ENCODE assay signal across 10 cellular contexts in the genomic region with DNA sequence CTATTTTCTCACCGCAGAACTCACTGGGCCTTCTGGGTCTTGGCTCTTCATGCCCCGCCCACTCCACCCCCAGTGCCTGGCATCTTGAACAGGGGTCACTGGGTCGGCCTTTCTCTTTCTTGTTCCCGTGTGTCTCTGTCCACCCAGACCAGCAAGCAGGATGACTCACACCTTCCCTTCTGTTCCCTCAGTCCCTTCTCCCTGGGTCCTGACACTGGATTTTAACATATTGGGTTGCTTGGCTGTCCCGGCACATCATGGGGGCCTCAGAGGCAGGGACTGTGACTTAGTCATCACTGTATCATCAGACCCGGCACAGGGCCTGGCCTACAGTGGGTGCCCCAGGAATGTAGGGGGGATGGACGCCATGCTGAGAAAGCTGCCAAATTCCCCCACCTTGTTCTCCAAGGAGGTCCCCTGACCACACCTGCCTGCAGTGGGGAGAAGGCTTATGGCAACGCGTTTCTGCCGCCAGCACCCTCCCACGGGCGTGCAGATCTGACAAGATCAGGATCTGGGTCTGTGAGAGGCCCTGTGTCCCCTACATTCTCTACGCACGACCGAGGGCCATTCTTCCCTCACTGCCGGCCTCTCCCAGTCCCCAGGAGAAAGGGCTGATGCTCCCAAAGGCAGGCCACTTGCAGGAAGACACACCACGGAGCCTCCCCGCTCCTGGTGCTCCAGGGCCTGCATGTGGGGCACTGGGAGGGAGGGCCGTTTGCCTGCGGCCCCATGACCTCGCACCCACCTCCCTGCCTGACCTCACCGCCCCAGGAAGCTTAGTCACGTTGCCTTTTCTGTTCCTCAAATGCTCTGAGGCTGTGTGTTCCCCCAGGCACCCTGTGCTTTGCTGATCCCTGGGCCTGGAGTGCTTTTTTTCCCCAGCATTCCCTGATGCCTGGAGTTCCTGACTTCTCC.
A peak's percentile ranks its signal among the peaks of the same experiment; 100 is the strongest.
DNase-seq lines count a peak whose midpoint lies in the region; ATAC-seq, FAIRE-seq and TF ChIP-seq lines count a peak whose summit lies in the region.
"Had no signal": no experiment of that assay in that cellular context is flagged by ENCODE, and none has a peak within 500 bp of the region (broad histone marks: within the 10 kb centered on the region; RNA-seq: fewer than 3 reads in every experiment).

No MANE protein-coding gene starts in this region.

- no peaks in the 10 kb centered on the region for H4K20me1 ChIP-seq in GM12878 (ENCODE audit: control insufficient read depth, insufficient read depth)

- DNase-seq in AG08396 (ENCODE audit: low spot score), result peak; percentile 84
- DNase-seq in GM12878 (ENCODE audit: low read depth, low spot score), result no peak
- DNase-seq in islet precursor cell, result peak; percentile 95
- DNase-seq in NCI-H1694 (lab: John Stamatoyannopoulos, UW), result no peak
- no peak for DNase-seq in T-helper 1 cell
- DNase-seq: activated CD4-positive, alpha-beta T cell treated with anti-CD3 and anti-CD28 coated beads, Interleukin-2, amount 10 ng/mL, durations not matched to agents 7 days and 5 days; CD4-positive, CD25-positive, alpha-beta regulatory T cell had no signal

- in situ Hi-C loops in GM12878 (cut with MboI), result no loop called here

- TF ChIP-seq EP300 in GM12878 (IDR thresholded peaks at IDR 0.05; ENCODE audit: borderline replicate concordance in 1 of 2, control insufficient read depth in 1 of 2, low read depth in 2 of 2, low read length in 2 of 2), result no peak

- no peaks in the 10 kb centered on the region for H3K36me3 ChIP-seq in HUES64 (ENCODE audit: insufficient read depth, low read length)
- no peaks in the 10 kb centered on the region for H3K36me3 ChIP-seq in GM12878 (ENCODE audit: control insufficient read depth in 2 of 2, insufficient read depth in 2 of 2, low read length in 1 of 2)

- H2AFZ ChIP-seq in GM12878 (ENCODE audit: control insufficient read depth, low read depth, low read length), result no peak overlapping the region; the same call in 1 of the 2 replicates

- no peak for FAIRE-seq in GM12878 (lab: Jason Lieb, UNC)

- CTCF ChIA-PET in GM12878 (lab: Yijun Ruan, JAX), result no interaction called here

- POLR2A ChIA-PET in GM12878 (lab: Charles Lee), result no interaction called here

- RAD21 ChIA-PET in GM12878 (lab: Charles Lee; ENCODE audit: unreplicated experiment), result no interaction called here

- intact Hi-C loops in GM12878 (cut with micrococcal nuclease; ENCODE audit: unreplicated experiment), result no loop called here

- H3K27me3 ChIP-seq in HUES64 (ENCODE audit: insufficient read depth, low read length), result no peaks in the 10 kb centered on the region
- H3K27me3 ChIP-seq in GM12878 (replicated peaks in 1 of 2; ENCODE audit: control insufficient read depth in 2 of 2, insufficient read depth in 2 of 2, low read length in 1 of 2), result no peaks in the 10 kb centered on the region

- no peak for TF ChIP-seq CTCF in GM12878 (IDR thresholded peaks at IDR 0.05 in 2 of 3, conservative IDR thresholded peaks at IDR 0.05 in 1 of 3; ENCODE audit: control insufficient read depth in 2 of 3, extremely low read depth in 1 of 3, insufficient read depth in 1 of 3, low read depth in 3 of 3, low read length in 3 of 3)

- H3K79me2 ChIP-seq in GM12878 (ENCODE audit: control insufficient read depth, insufficient read depth, low read length), result no peaks in the 10 kb centered on the region

- no peak for TF ChIP-seq POLR2A in GM12878 (IDR thresholded peaks at IDR 0.05; ENCODE audit: low read depth, low read length)

- peak overlapping the region; percentile 40; the same call in 1 of the 2 replicates for H3K27ac ChIP-seq in HUES64 (ENCODE audit: low read depth, low read length)
- H3K27ac ChIP-seq in GM12878 (ENCODE audit: control insufficient read depth, insufficient read depth), result no peak overlapping the region

- SMC1A ChIA-PET in GM12878 (lab: Charles Lee; ENCODE audit: uncharacterized antibody, unreplicated experiment), result interaction anchor here (1.1 kb wide), 1 partner anchor 30 kb away, joined by 3 read pairs; no protein-coding TSS in a partner anchor

- 66% methylated on average over 23 of the region's 23 CpGs for WGBS in HUES64
- WGBS in GM12878 (ENCODE audit: insufficient coverage, insufficient replicate concordance, low lambda C conversion rate, missing lambda C conversion rate), result 33% methylated on average over 23 of the region's 23 CpGs

- no peak for ATAC-seq in GM12878
- no peak for ATAC-seq in GM21723 (IDR thresholded peaks at IDR 0.05; ENCODE audit: unreplicated experiment)
- ATAC-seq in HG02852 (IDR thresholded peaks at IDR 0.05; ENCODE audit: unreplicated experiment), result no peak

- H3K4me3 ChIP-seq in HUES64 (ENCODE audit: low read length) (no peak overlapping the region), GM12878 (no peak overlapping the region)

- H3K9me3 ChIP-seq in HUES64 (ENCODE audit: insufficient read depth, low read depth, low read length) (no peaks in the 10 kb centered on the region), GM12878 (replicated peaks; ENCODE audit: control insufficient read depth, insufficient read depth, low read length) (no peaks in the 10 kb centered on the region)

- H3K4me1 ChIP-seq in HUES64 (ENCODE audit: insufficient read depth, low read length) (peaks cover 10% of the 10 kb centered on the region; the same call in 1 of the 2 replicates), GM12878 (ENCODE audit: control insufficient read depth, insufficient read depth, low read length) (no peaks in the 10 kb centered on the region; the same call in 1 of the 2 replicates)

- BruUV-seq in GM12878 (replicated peaks; lab: Mats Ljungman, UMichigan), result no TSS peak

- H3K4me2 ChIP-seq in GM12878 (ENCODE audit: control insufficient read depth, insufficient read depth), result no peak overlapping the region

- no peak overlapping the region for H3K9ac ChIP-seq in HUES64 (ENCODE audit: low read depth, low read length)
- no peak overlapping the region for H3K9ac ChIP-seq in GM12878 (ENCODE audit: control insufficient read depth, insufficient read depth, low read length)

- TF ChIP-seq RAD21 in GM12878 (IDR thresholded peaks at IDR 0.05; ENCODE audit: insufficient read depth, low read depth, low read length), result no peak

TF ChIP-seq in GM12878, 131 proteins besides CTCF, POLR2A, EP300 and RAD21 (continues in another document):
- TF ChIP-seq NR2F1 (conservative IDR thresholded peaks at IDR 0.05) (peak; percentile 39; the same call in 1 of the 2 replicates), KDM1A (IDR thresholded peaks at IDR 0.05; ENCODE audit: borderline replicate concordance) (no peak), NFXL1 (IDR thresholded peaks at IDR 0.05; ENCODE audit: borderline replicate concordance) (no peak), USF2 (IDR thresholded peaks at IDR 0.05; ENCODE audit: borderline replicate concordance, low read depth, low read length) (no peak)
- TF ChIP-seq, protein P1, sequence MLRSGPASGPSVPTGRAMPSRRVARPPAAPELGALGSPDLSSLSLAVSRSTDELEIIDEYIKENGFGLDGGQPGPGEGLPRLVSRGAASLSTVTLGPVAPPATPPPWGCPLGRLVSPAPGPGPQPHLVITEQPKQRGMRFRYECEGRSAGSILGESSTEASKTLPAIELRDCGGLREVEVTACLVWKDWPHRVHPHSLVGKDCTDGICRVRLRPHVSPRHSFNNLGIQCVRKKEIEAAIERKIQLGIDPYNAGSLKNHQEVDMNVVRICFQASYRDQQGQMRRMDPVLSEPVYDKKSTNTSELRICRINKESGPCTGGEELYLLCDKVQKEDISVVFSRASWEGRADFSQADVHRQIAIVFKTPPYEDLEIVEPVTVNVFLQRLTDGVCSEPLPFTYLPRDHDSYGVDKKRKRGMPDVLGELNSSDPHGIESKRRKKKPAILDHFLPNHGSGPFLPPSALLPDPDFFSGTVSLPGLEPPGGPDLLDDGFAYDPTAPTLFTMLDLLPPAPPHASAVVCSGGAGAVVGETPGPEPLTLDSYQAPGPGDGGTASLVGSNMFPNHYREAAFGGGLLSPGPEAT (IDR thresholded peaks at IDR 0.05; ENCODE audit: low read depth), result no peak
- TF ChIP-seq, protein P2, sequence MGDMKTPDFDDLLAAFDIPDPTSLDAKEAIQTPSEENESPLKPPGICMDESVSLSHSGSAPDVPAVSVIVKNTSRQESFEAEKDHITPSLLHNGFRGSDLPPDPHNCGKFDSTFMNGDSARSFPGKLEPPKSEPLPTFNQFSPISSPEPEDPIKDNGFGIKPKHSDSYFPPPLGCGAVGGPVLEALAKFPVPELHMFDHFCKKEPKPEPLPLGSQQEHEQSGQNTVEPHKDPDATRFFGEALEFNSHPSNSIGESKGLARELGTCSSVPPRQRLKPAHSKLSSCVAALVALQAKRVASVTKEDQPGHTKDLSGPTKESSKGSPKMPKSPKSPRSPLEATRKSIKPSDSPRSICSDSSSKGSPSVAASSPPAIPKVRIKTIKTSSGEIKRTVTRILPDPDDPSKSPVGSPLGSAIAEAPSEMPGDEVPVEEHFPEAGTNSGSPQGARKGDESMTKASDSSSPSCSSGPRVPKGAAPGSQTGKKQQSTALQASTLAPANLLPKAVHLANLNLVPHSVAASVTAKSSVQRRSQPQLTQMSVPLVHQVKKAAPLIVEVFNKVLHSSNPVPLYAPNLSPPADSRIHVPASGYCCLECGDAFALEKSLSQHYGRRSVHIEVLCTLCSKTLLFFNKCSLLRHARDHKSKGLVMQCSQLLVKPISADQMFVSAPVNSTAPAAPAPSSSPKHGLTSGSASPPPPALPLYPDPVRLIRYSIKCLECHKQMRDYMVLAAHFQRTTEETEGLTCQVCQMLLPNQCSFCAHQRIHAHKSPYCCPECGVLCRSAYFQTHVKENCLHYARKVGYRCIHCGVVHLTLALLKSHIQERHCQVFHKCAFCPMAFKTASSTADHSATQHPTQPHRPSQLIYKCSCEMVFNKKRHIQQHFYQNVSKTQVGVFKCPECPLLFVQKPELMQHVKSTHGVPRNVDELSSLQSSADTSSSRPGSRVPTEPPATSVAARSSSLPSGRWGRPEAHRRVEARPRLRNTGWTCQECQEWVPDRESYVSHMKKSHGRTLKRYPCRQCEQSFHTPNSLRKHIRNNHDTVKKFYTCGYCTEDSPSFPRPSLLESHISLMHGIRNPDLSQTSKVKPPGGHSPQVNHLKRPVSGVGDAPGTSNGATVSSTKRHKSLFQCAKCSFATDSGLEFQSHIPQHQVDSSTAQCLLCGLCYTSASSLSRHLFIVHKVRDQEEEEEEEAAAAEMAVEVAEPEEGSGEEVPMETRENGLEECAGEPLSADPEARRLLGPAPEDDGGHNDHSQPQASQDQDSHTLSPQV (IDR thresholded peaks at IDR 0.05), result no peak

Comparison
In these comparisons a context has a peak if more than half of its experiments do, and no peak if none do; other contexts are left out.
1. DNase-seq: peak in AG08396 (single experiment) and islet precursor cell (single experiment); none in GM12878 (single experiment), NCI-H1694 (single experiment) and T-helper 1 cell (0 of 5).